Comparison of ENCODE assay signal across 26 cellular contexts in the genomic region with DNA sequence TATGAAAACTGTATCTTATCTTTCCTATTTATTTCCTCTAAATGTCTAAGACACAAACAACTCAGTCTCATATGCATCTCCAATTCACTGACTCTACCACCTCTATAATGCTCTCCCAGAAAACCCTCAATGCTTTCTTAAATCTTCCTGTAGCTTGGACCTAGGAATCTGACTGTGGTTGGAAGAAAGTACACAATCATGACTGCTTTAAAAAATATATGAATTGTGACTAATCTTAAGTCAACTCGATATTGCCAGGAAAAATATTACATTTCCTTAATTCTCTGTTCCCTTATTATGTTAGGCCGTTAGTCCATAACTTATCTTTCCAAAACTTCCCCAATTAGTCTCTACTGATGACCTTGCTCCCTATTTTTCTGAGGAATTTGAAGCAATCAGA.
DNase-seq lines count a peak whose midpoint lies in the region; ATAC-seq, FAIRE-seq and TF ChIP-seq lines count a peak whose summit lies in the region.
"Had no signal": no experiment of that assay in that cellular context is flagged by ENCODE, and none has a peak within 500 bp of the region (broad histone marks: within the 10 kb centered on the region; RNA-seq: fewer than 3 reads in every experiment).

No MANE protein-coding gene starts in this region.

- H3K56ac ChIP-seq in IMR-90 (ENCODE audit: extremely low read depth, insufficient read depth, low read length) = no peak overlapping the region

- no peaks in the 10 kb centered on the region for H3K27me3 Mint-ChIP-seq in progenitor cell of endocrine pancreas

- dilution Hi-C loops in IMR-90 (cut with HindIII; ENCODE audit: low sequenced_read_pairs, unreplicated experiment) = no loop called here

- no peak overlapping the region for H2BK20ac ChIP-seq in IMR-90 (ENCODE audit: low read depth, low read length)

- H4K91ac ChIP-seq in IMR-90 (ENCODE audit: insufficient read depth, low read depth, low read length) = no peak overlapping the region

- no peak for TF ChIP-seq POLR2A in IMR-90 (IDR thresholded peaks at IDR 0.05; ENCODE audit: low read depth, low read length)

- no peak overlapping the region for H3K14ac ChIP-seq in IMR-90 (replicated peaks; ENCODE audit: low read depth, low read length)

- H3K79me1 ChIP-seq in IMR-90 (ENCODE audit: low read depth in 1 of 2, low read length in 2 of 2) = no peaks in the 10 kb centered on the region

- TF ChIP-seq RAD21 in IMR-90 (IDR thresholded peaks at IDR 0.05; ENCODE audit: low read length) = no peak

- H3K9me3 Mint-ChIP-seq in progenitor cell of endocrine pancreas (ENCODE audit: low read depth) = peaks cover 9% of the 10 kb centered on the region

- no peak overlapping the region for H2BK15ac ChIP-seq in IMR-90 (ENCODE audit: low read depth, low read length)

- no peak overlapping the region for H3K27ac ChIP-seq in IMR-90 (ENCODE audit: insufficient read depth, low read length)
- H3K27ac ChIP-seq: GM23248, PC-9 had no signal

- no peak overlapping the region for H4K8ac ChIP-seq in IMR-90 (ENCODE audit: low read depth in 2 of 2, low read length in 2 of 2)

- H3K4me3 ChIP-seq in IMR-90 (ENCODE audit: insufficient read depth, low read depth, low read length) (no peak overlapping the region), astrocyte of the spinal cord (ENCODE audit: low read depth, low read length) (no peak overlapping the region), fibroblast of the aortic adventitia (ENCODE audit: low read depth, low read length) (no peak overlapping the region)
- H3K4me3 ChIP-seq: GM23248, K562, PC-9 had no signal

- no peaks in the 10 kb centered on the region for H4K20me1 ChIP-seq in IMR-90 (ENCODE audit: insufficient read depth, low read length)

- H3K4me3 Mint-ChIP-seq in progenitor cell of endocrine pancreas (ENCODE audit: low read depth) = no peak overlapping the region

- peaks cover 4% of the 10 kb centered on the region; the same call in 1 of the 2 replicates for H3K4me1 ChIP-seq in IMR-90 (ENCODE audit: control insufficient read depth, insufficient read depth, low read length)
- H3K4me1 ChIP-seq: BE2C had no signal

- ATAC-seq in IMR-90 (ENCODE audit: low read depth) = peak; percentile 27; the same call in 1 of the 2 replicates
- ATAC-seq: HepG2, K562, Right ventricle myocardium inferior had no signal

- H3K23ac ChIP-seq in IMR-90 (ENCODE audit: low read depth, low read length) = no peak overlapping the region

- H3K4ac ChIP-seq in IMR-90 (ENCODE audit: low read depth, low read length) = no peak overlapping the region

- no peak overlapping the region; the same call in 1 of the 2 replicates for H3K4me2 ChIP-seq in IMR-90 (ENCODE audit: low read depth, low read length)
- H3K4me2 ChIP-seq: PC-9 had no signal

- no peak overlapping the region for H2AFZ ChIP-seq in IMR-90 (replicated peaks; ENCODE audit: low read length, poor library complexity)
- H2AFZ ChIP-seq: GM23248, PC-9 had no signal

- H3K9me3 ChIP-seq in IMR-90 (ENCODE audit: control insufficient read depth, insufficient read depth, low read length) = peaks cover 2% of the 10 kb centered on the region; the same call in 1 of the 2 replicates
- H3K9me3 ChIP-seq: BE2C had no signal

- H3K4me1 Mint-ChIP-seq in progenitor cell of endocrine pancreas (ENCODE audit: low read depth) = no peaks in the 10 kb centered on the region

- no peak overlapping the region; the same call in 1 of the 2 replicates for H2AK5ac ChIP-seq in IMR-90 (ENCODE audit: low read depth, low read length)

- H4K5ac ChIP-seq in IMR-90 (ENCODE audit: low read depth, low read length) = no peak overlapping the region

- TF ChIP-seq CTCF in IMR-90 (conservative IDR thresholded peaks at IDR 0.05; ENCODE audit: low read depth, low read length) (no peak), astrocyte of the spinal cord (IDR thresholded peaks at IDR 0.05; ENCODE audit: low read depth, low read length) (no peak), fibroblast of the aortic adventitia (IDR thresholded peaks at IDR 0.05; ENCODE audit: insufficient read depth, low read length) (no peak), D721Med (IDR thresholded peaks at IDR 0.05; ENCODE audit: insufficient read depth, missing control alignments) (no peak), progenitor cell of endocrine pancreas (IDR thresholded peaks at IDR 0.05; ENCODE audit: unreplicated experiment) (no peak)

- peak overlapping the region; percentile 57; the same call in 1 of the 2 replicates for H2BK120ac ChIP-seq in IMR-90 (ENCODE audit: low read depth, low read length)

- no peak for FAIRE-seq in D721Med (lab: Jason Lieb, UNC)
- FAIRE-seq: G401.6, HepG2, K562 had no signal

- DNase-seq in IMR-90 = peak; percentile 66
- DNase-seq in astrocyte of the spinal cord (ENCODE audit: low read depth, low spot score) = peak; percentile 66
- peak; percentile 55 for DNase-seq in fibroblast of the aortic adventitia (ENCODE audit: low read depth)
- no peak for DNase-seq in KG1 (lab: John Stamatoyannopoulos, UW)
- no peak for DNase-seq in D721Med (ENCODE audit: insufficient read length, low spot score)
- DNase-seq in progenitor cell of endocrine pancreas (ENCODE audit: low spot score, unreplicated experiment) = no peak
- DNase-seq in NCI-H2171 treated with DMSO at 0.1 percent for 48 hours (lab: John Stamatoyannopoulos, UW) = no peak
- DNase-seq: ACHN; BE2C; Calu3; GM23248; H7; MV-4-11; NCI-H1105 treated with DMSO at 0.1 percent for 48 hours; NCI-H146; NCI-H1930; NCI-H2107; NCI-H446; NCI-H524 treated with DMSO at 0.1 percent for 48 hours; NCI-H774; NK-92 treated with Interleukin-12 subunit alpha and Interleukin-12 subunit beta, amount 100 ng/mL, for 24 hours; PC-9 had no signal

- BruUV-seq in IMR-90 (replicated peaks; lab: Mats Ljungman, UMichigan) = no TSS peak

- no peak overlapping the region for H3K9ac ChIP-seq in IMR-90 (ENCODE audit: low read depth, low read length)
- H3K9ac ChIP-seq: GM23248 had no signal

- POLR2A ChIA-PET in IMR-90 (lab: Charles Lee; ENCODE audit: unreplicated experiment) = no interaction called here

- 20% methylated on average over 1 of the region's 2 CpGs; no CpG with 5 or more reads in 1 of the 2 experiments for WGBS in IMR-90 (ENCODE audit: extremely low coverage in 2 of 2, insufficient read length in 1 of 2), 2 experiments

- no peaks in the 10 kb centered on the region for H3K36me3 Mint-ChIP-seq in progenitor cell of endocrine pancreas (ENCODE audit: insufficient read depth)

- H2AK9ac ChIP-seq in IMR-90 (replicated peaks; ENCODE audit: low read depth, low read length, poor library complexity) = no peak overlapping the region

- no peaks in the 10 kb centered on the region for H3K27me3 ChIP-seq in IMR-90 (ENCODE audit: control insufficient read depth, insufficient read depth, low read length)
- H3K27me3 ChIP-seq: BE2C had no signal

- no peaks in the 10 kb centered on the region for H3K36me3 ChIP-seq in IMR-90 (ENCODE audit: control insufficient read depth, insufficient read depth, low read length)
- H3K36me3 ChIP-seq: BE2C had no signal

- in situ Hi-C loops in IMR-90 (cut with MboI; ENCODE audit: low sequenced_read_pairs) (no loop called here), astrocyte of the spinal cord (cut with HindIII; ENCODE audit: low sequenced_read_pairs) (no loop called here)

- peak overlapping the region; percentile 52; the same call in 1 of the 2 replicates for H3K18ac ChIP-seq in IMR-90 (ENCODE audit: low read depth, low read length)

- no peak overlapping the region for H3K27ac Mint-ChIP-seq in progenitor cell of endocrine pancreas

- intact Hi-C loops in IMR-90 (cut with micrococcal nuclease) = no loop called here

- no peak overlapping the region for H2BK5ac ChIP-seq in IMR-90 (ENCODE audit: low read depth, low read length, poor library complexity, severe bottlenecking)

- CTCF ChIA-PET in IMR-90 (lab: Yijun Ruan, JAX) = no interaction called here

- H3K9me1 ChIP-seq in IMR-90 (ENCODE audit: insufficient read depth, low read length) = no peaks in the 10 kb centered on the region

TF ChIP-seq in IMR-90, 13 proteins besides CTCF, POLR2A, EP300 and RAD21:
- no peak for TF ChIP-seq MXI1 (IDR thresholded peaks at IDR 0.05; ENCODE audit: borderline replicate concordance, low read depth, low read length)
- TF ChIP-seq SMC3 (IDR thresholded peaks at IDR 0.05; ENCODE audit: low read depth, low read length) = no peak
- no peak for TF ChIP-seq CEBPB (IDR thresholded peaks at IDR 0.05; ENCODE audit: low read depth, low read length)
- TF ChIP-seq RCOR1 (IDR thresholded peaks at IDR 0.05; ENCODE audit: insufficient replicate concordance, low read length) = no peak
- TF ChIP-seq CHD1 (IDR thresholded peaks at IDR 0.05; ENCODE audit: low read depth, low read length) = no peak
- TF ChIP-seq USF2 (IDR thresholded peaks at IDR 0.05; ENCODE audit: low read depth, low read length) = no peak
- no peak for TF ChIP-seq NFE2L2 (IDR thresholded peaks at IDR 0.05; ENCODE audit: low read depth, low read length)
- no peak for TF ChIP-seq MAFK (IDR thresholded peaks at IDR 0.05; ENCODE audit: low read depth, low read length)
- no peak for TF ChIP-seq FOS (IDR thresholded peaks at IDR 0.05; ENCODE audit: low read depth, low read length)
- no peak for TF ChIP-seq RFX5 (IDR thresholded peaks at IDR 0.05; ENCODE audit: low read depth, low read length)
- TF ChIP-seq MAZ (IDR thresholded peaks at IDR 0.05; ENCODE audit: borderline replicate concordance, low read depth, low read length) = no peak
- TF ChIP-seq BHLHE40 (IDR thresholded peaks at IDR 0.05; ENCODE audit: low read depth, low read length) = no peak

Comparison
In these comparisons a context has a peak if more than half of its experiments do, and no peak if none do; other contexts are left out.
1. DNase-seq: peak in IMR-90 (single experiment), astrocyte of the spinal cord (single experiment) and fibroblast of the aortic adventitia (single experiment); none in KG1 (single experiment), D721Med (single experiment), progenitor cell of endocrine pancreas (single experiment) and NCI-H2171 treated with DMSO at 0.1 percent for 48 hours (single experiment).